29 cellular contexts compared by ENCODE assay signal in the genomic region with DNA sequence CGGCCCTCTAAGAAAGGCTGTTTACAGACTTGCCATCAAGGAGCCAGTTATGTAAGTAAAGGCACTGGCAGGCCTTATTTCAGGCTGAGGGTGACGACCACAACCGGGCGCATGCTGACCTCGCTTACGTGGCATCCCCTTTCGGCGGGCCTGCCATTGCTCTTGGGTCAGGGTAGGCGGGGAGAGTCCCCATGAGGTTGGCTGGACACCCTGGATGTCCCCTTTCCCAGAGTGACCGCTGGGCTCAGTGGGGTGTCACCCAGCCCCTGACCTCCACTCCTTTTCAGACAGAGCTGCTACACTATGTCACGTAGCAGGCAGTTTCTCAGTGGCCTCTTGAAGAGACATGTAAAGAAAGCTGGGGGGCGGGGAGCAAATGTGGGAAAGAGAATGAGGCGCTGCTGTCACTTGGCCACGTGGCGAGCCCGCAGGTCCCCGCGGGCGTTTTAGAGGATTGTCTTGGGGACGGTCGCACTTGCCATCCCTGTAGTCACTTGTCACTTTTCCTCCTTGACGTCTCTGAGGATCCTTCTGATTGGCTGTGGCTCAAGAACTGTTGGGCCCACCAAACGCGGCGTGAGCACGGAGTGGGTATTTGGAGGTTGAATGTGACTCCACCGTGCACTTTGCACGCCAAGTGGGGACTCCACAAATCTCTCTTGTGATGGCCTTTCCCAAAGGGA. TPM values are rescaled to one million over a fixed set of nuclear protein-coding genes. Genes with fewer than 3 reads are reported as not detected.
DNase-seq lines count a peak whose midpoint lies in the region; TF ChIP-seq lines count a peak whose summit lies in the region.
"Had no signal": no experiment of that assay in that cellular context is flagged by ENCODE, and none has a peak within 500 bp of the region (broad histone marks: within the 10 kb centered on the region; RNA-seq: fewer than 3 reads in every experiment).

No MANE protein-coding gene starts in this region.

- no peak for TF ChIP-seq EP300 in tibial nerve (IDR thresholded peaks at IDR 0.05)

- H3K27ac ChIP-seq in BLaER1 treated with 17β-estradiol and CSF1 and Interleukin-3, amounts not matched to agents 10 nM and 100 nM = no peak overlapping the region
- H3K27ac ChIP-seq in DOHH2 (ENCODE audit: low read depth, low read length) = no peak overlapping the region
- H3K27ac ChIP-seq in endodermal cell (ENCODE audit: low read depth, low read length) = no peak overlapping the region
- H3K27ac ChIP-seq in testis = no peak overlapping the region
- H3K27ac ChIP-seq in tibial nerve = no peak overlapping the region
- H3K27ac ChIP-seq: brain microvascular endothelial cell, hepatocyte, neutrophil had no signal

- no peak overlapping the region for H3K9ac ChIP-seq in BLaER1 treated with 17β-estradiol and CSF1 and Interleukin-3, amounts not matched to agents 10 nM and 100 nM
- H3K9ac ChIP-seq in endodermal cell (ENCODE audit: extremely low read depth, low read length, poor library complexity, severe bottlenecking) = no peak overlapping the region

- no peaks in the 10 kb centered on the region for H3K4me1 Mint-ChIP-seq in endodermal cell
- H3K4me1 Mint-ChIP-seq: activated CD8-positive, alpha-beta memory T cell treated with anti-CD3 and anti-CD28 coated beads, Interleukin-2, amount 10 ng/mL, durations not matched to agents 7 days and 5 days had no signal

- H3K4me3 ChIP-seq in BLaER1 treated with 17β-estradiol and CSF1 and Interleukin-3, amounts not matched to agents 10 nM and 100 nM = no peak overlapping the region
- no peak overlapping the region for H3K4me3 ChIP-seq in DOHH2 (ENCODE audit: low read length)
- no peak overlapping the region for H3K4me3 ChIP-seq in endodermal cell (ENCODE audit: low read length)
- H3K4me3 ChIP-seq in testis = no peak overlapping the region
- H3K4me3 ChIP-seq in tibial nerve = no peak overlapping the region
- H3K4me3 ChIP-seq: dorsolateral prefrontal cortex, hepatocyte had no signal

- H4K20me1 ChIP-seq in BLaER1 treated with 17β-estradiol and CSF1 and Interleukin-3, amounts not matched to agents 10 nM and 100 nM = peaks cover 0 to 28% (median 8%) of the 10 kb centered on the region in 11 experiments; a peak in 10 of 22 replicates
- H4K20me1 ChIP-seq in DOHH2 (ENCODE audit: control insufficient read depth, insufficient read depth, low read depth, low read length) = no peaks in the 10 kb centered on the region

- H3K9me2 ChIP-seq in DOHH2 (replicated peaks; ENCODE audit: control insufficient read depth, low read length) = no peaks in the 10 kb centered on the region

- peaks cover 58% of the 10 kb centered on the region for H3K36me3 Mint-ChIP-seq in endodermal cell (ENCODE audit: low read depth)
- H3K36me3 Mint-ChIP-seq: activated CD8-positive, alpha-beta memory T cell treated with anti-CD3 and anti-CD28 coated beads, Interleukin-2, amount 10 ng/mL, durations not matched to agents 7 days and 5 days had no signal

- H3K27me3 Mint-ChIP-seq in endodermal cell (ENCODE audit: insufficient read depth) = no peaks in the 10 kb centered on the region
- H3K27me3 Mint-ChIP-seq: activated CD8-positive, alpha-beta memory T cell treated with anti-CD3 and anti-CD28 coated beads, Interleukin-2, amount 10 ng/mL, durations not matched to agents 7 days and 5 days had no signal

- H3K36me3 ChIP-seq in BLaER1 treated with 17β-estradiol and CSF1 and Interleukin-3, amounts not matched to agents 10 nM and 100 nM = peaks cover 0 to 9% (median 0%) of the 10 kb centered on the region in 11 experiments; a peak in 7 of 22 replicates
- peaks cover 50% of the 10 kb centered on the region for H3K36me3 ChIP-seq in DOHH2 (ENCODE audit: control insufficient read depth, low read length)
- no peaks in the 10 kb centered on the region for H3K36me3 ChIP-seq in endodermal cell (ENCODE audit: control insufficient read depth, insufficient read depth, low read length)
- H3K36me3 ChIP-seq in testis (ENCODE audit: low read depth, missing control alignments) = no peaks in the 10 kb centered on the region
- H3K36me3 ChIP-seq in tibial nerve = peaks cover 0 to 61% (median 0%) of the 10 kb centered on the region in 3 donors
- H3K36me3 ChIP-seq: brain microvascular endothelial cell had no signal

- 94 to 97% methylated on average over 19 to 28 of the region's 28 CpGs for WGBS in endodermal cell (ENCODE audit: insufficient coverage in 1 of 2, insufficient read length in 1 of 2), 2 experiments
- WGBS in testis, 2 donors = 90 to 92% methylated on average over 28 of the region's 28 CpGs
- WGBS in tibial nerve, 2 donors = 86 to 96% methylated on average over 27 to 28 of the region's 28 CpGs

- no peak overlapping the region for H3K4me3 Mint-ChIP-seq in endodermal cell
- H3K4me3 Mint-ChIP-seq: activated CD8-positive, alpha-beta memory T cell treated with anti-CD3 and anti-CD28 coated beads, Interleukin-2, amount 10 ng/mL, durations not matched to agents 7 days and 5 days; activated naive CD4-positive, alpha-beta T cell treated with anti-CD3 and anti-CD28 coated beads for 36 hours had no signal

- no peak for TF ChIP-seq CTCF in DOHH2 (IDR thresholded peaks at IDR 0.05; ENCODE audit: low read depth, low read length, poor library complexity, severe bottlenecking)
- TF ChIP-seq CTCF in endodermal cell (conservative IDR thresholded peaks at IDR 0.05) = no peak
- TF ChIP-seq CTCF in testis (IDR thresholded peaks at IDR 0.05) = no peak
- TF ChIP-seq CTCF in tibial nerve (IDR thresholded peaks at IDR 0.05) = no peak

- H3F3A ChIP-seq in DOHH2 (ENCODE audit: control insufficient read depth, insufficient read depth) = peaks cover 17% of the 10 kb centered on the region

- H3K27me3 ChIP-seq in BLaER1 treated with 17β-estradiol and CSF1 and Interleukin-3, amounts not matched to agents 10 nM and 100 nM = peaks cover 0 to 10% (median 0%) of the 10 kb centered on the region in 11 experiments; a peak in 2 of 22 replicates
- no peaks in the 10 kb centered on the region for H3K27me3 ChIP-seq in DOHH2 (ENCODE audit: control insufficient read depth, low read length)
- no peaks in the 10 kb centered on the region for H3K27me3 ChIP-seq in endodermal cell (ENCODE audit: control insufficient read depth, insufficient read depth, low read length, poor library complexity, severe bottlenecking)
- H3K27me3 ChIP-seq in testis = no peaks in the 10 kb centered on the region
- no peaks in the 10 kb centered on the region for H3K27me3 ChIP-seq in tibial nerve
- H3K27me3 ChIP-seq: brain microvascular endothelial cell, dorsolateral prefrontal cortex, hepatocyte, neutrophil had no signal

- H3K9me3 ChIP-seq in BLaER1 treated with 17β-estradiol and CSF1 and Interleukin-3, amounts not matched to agents 10 nM and 100 nM (replicated peaks in 1 of 11) = no peaks in the 10 kb centered on the region
- H3K9me3 ChIP-seq in DOHH2 (ENCODE audit: control insufficient read depth, insufficient read depth, low read length) = no peaks in the 10 kb centered on the region
- no peaks in the 10 kb centered on the region for H3K9me3 ChIP-seq in endodermal cell (ENCODE audit: control insufficient read depth, low read length)
- no peaks in the 10 kb centered on the region for H3K9me3 ChIP-seq in testis
- H3K9me3 ChIP-seq in tibial nerve = no peaks in the 10 kb centered on the region
- H3K9me3 ChIP-seq: neutrophil had no signal

- H3K9me3 Mint-ChIP-seq in endodermal cell = peaks cover 5% of the 10 kb centered on the region
- H3K9me3 Mint-ChIP-seq: activated naive CD4-positive, alpha-beta T cell treated with anti-CD3 and anti-CD28 coated beads for 36 hours had no signal

- TF ChIP-seq POLR2A in testis (IDR thresholded peaks at IDR 0.05) (no peak), tibial nerve (IDR thresholded peaks at IDR 0.05) (no peak)

- peak overlapping the region in 10 of 11 experiments; percentile 6 to 87 (median 81); a peak in 20 of 22 replicates for H3K4me2 ChIP-seq in BLaER1 treated with 17β-estradiol and CSF1 and Interleukin-3, amounts not matched to agents 10 nM and 100 nM
- H3K4me2 ChIP-seq in DOHH2 (ENCODE audit: low read length) = peak overlapping the region; percentile 96
- H3K4me2 ChIP-seq: hepatocyte had no signal

- peaks cover 32% of the 10 kb centered on the region for H3K79me2 ChIP-seq in DOHH2 (ENCODE audit: control insufficient read depth, low read length)
- H3K79me2 ChIP-seq: hepatocyte had no signal

- intact Hi-C loops in posterior vena cava (cut with DNase I) (no loop called here), testis (cut with DNase I; ENCODE audit: low total_unique reads) (no loop called here)

- H3K27ac Mint-ChIP-seq in endodermal cell = peak overlapping the region; percentile 65
- H3K27ac Mint-ChIP-seq: activated CD8-positive, alpha-beta memory T cell treated with anti-CD3 and anti-CD28 coated beads, Interleukin-2, amount 10 ng/mL, durations not matched to agents 7 days and 5 days; activated naive CD4-positive, alpha-beta T cell treated with anti-CD3 and anti-CD28 coated beads for 36 hours had no signal

- peaks cover 14 to 81% (median 58%) of the 10 kb centered on the region in 10 experiments for H3K4me1 ChIP-seq in BLaER1 treated with 17β-estradiol and CSF1 and Interleukin-3, amounts not matched to agents 10 nM and 100 nM
- H3K4me1 ChIP-seq in DOHH2 (ENCODE audit: control insufficient read depth, low read length) (peaks cover 81% of the 10 kb centered on the region), endodermal cell (ENCODE audit: control insufficient read depth, insufficient read depth, low read length) (no peaks in the 10 kb centered on the region), testis (no peaks in the 10 kb centered on the region), tibial nerve (no peaks in the 10 kb centered on the region)

- DNase-seq in endodermal cell (no peak), posterior vena cava (ENCODE audit: low spot score) (peak; percentile 31), testis (no peak), tibial nerve (ENCODE audit: low spot score in 2 of 2) (no peak), COLO829 (ENCODE audit: low spot score) (no peak), NCI-H2029 (lab: John Stamatoyannopoulos, UW) (no peak)
- DNase-seq: activated CD8-positive, alpha-beta memory T cell treated with anti-CD3 and anti-CD28 coated beads, Interleukin-2, amount 10 ng/mL, durations not matched to agents 7 days and 5 days; activated naive CD4-positive, alpha-beta T cell treated with anti-CD3 and anti-CD28 coated beads for 36 hours; amniotic stem cell; brain microvascular endothelial cell; C1 segment of cervical spinal cord; DMS79; foreskin melanocyte; GDM1; mesendoderm; NCI-H1092 treated with DMSO at 0.1 percent for 48 hours; NCI-H1694 treated with DMSO at 0.1 percent for 48 hours; NCI-H446 treated with DMSO at 0.1 percent for 48 hours; NCI-H774; SIG-M5; stimulated activated CD4-positive, alpha-beta T cell treated with anti-CD3 and anti-CD28 coated beads, Interleukin-15, amount 100 ng/mL, for 24 hours; stimulated activated CD4-positive, alpha-beta T cell treated with anti-CD3 and anti-CD28 coated beads, Interleukin-4, amount 100 ng/mL, for 4 hours; SW 1271 had no signal

RNA-seq across cellular contexts. Expression of a gene that starts 42.2 kb away (rescaled TPM):
- total RNA-seq in endodermal cell (10 to 100 TPM; 22.7 to 47.0 TPM), posterior vena cava (1 to 10 TPM; 5.2 to 6.0 TPM), testis (10 to 100 TPM; 22.6 to 24.3 TPM), tibial nerve (1 to 10 TPM; 4.4 to 6.7 (median 5.0) TPM)
- 7.6 TPM for polyA plus RNA-seq in endodermal cell (2013, experiment 1 of 2)
- polyA plus RNA-seq in endodermal cell (2013, experiment 2 of 2) = 6.3 TPM
- polyA plus RNA-seq in testis (ENCODE audit: insufficient read depth, low read depth, low replicate concordance) = 48.3 TPM
- total RNA-seq: myocyte had no signal

RNA-seq across cellular contexts. Expression of a gene that starts 59.9 kb away (rescaled TPM):
- 1 to 10 TPM; 1.8 to 2.2 TPM for total RNA-seq in endodermal cell
- 0.57 TPM for polyA plus RNA-seq in endodermal cell (2013, experiment 1 of 2)
- polyA plus RNA-seq in endodermal cell (2013, experiment 2 of 2) = 0.33 TPM
- total RNA-seq in posterior vena cava = under 1 TPM in 1 of 2 donors, not detected in 1; 0.19 TPM
- total RNA-seq in testis = 10 to 100 TPM; 10.4 to 20.8 TPM
- 59.6 TPM for polyA plus RNA-seq in testis (ENCODE audit: insufficient read depth, low read depth, low replicate concordance)
- total RNA-seq in tibial nerve = 1 to 10 TPM in 1 of 4 donors, under 1 TPM in 1, not detected in 2; 0.21 to 1.7 TPM
- total RNA-seq: activated CD8-positive, alpha-beta memory T cell treated with anti-CD3 and anti-CD28 coated beads, Interleukin-2, amount 10 ng/mL, durations not matched to agents 7 days and 5 days; myocyte had no signal
